ENCODE assay signal across 16 cellular contexts in the genomic region with DNA sequence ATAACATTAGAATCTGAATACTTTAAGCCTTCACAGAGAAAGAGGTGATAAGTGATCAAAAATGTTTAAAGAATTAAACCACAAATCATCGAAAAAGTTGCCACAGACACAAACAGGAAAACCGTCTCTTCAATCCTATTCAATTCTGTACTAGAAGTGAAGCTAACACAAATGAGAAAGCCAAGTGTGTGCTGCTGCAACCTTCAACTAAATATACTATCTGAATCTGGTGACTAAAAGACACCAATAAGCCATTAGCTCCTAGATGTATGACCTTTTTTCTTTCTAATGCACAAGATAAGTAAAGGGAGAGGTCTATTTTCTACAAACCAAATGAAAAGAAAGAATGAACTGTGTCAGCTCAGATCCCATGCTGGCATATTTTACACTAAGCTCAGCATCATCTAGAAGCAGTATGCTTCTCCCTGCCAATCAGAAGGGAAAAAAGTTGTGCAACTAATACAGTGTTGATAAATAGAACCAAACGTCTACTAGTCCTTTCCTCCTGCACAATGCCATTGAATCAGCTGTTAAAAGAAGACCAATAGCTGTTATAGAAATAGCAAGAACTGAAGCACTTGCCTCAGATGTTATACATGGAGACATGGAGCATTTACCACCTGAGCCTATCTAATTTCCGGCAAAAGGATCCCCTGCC.
DNase-seq lines count a peak whose midpoint lies in the region; ATAC-seq and TF ChIP-seq lines count a peak whose summit lies in the region.
"Had no signal": no experiment of that assay in that cellular context is flagged by ENCODE, and none has a peak within 500 bp of the region (broad histone marks: within the 10 kb centered on the region; RNA-seq: fewer than 3 reads in every experiment).

No MANE protein-coding gene starts in this region.

- H3K36me3 Mint-ChIP-seq in activated naive CD8-positive, alpha-beta T cell treated with anti-CD3 and anti-CD28 coated beads, Interleukin-2, amount 10 ng/mL, durations not matched to agents 7 days and 5 days, result peaks cover 14% of the 10 kb centered on the region
- H3K36me3 Mint-ChIP-seq in neural crest cell (ENCODE audit: low read depth), result peaks cover 4% of the 10 kb centered on the region

- TF ChIP-seq POLR2A in breast epithelium (IDR thresholded peaks at IDR 0.05), result no peak

- TF ChIP-seq CTCF in OCI-LY3 (IDR thresholded peaks at IDR 0.05; ENCODE audit: low read depth, low read length) (no peak), neural crest cell (conservative IDR thresholded peaks at IDR 0.05) (no peak), breast epithelium (IDR thresholded peaks at IDR 0.05) (no peak)

- H2AFZ ChIP-seq in OCI-LY3 (ENCODE audit: low read depth, low read length), result no peak overlapping the region

- H3K4me1 ChIP-seq in OCI-LY3 (ENCODE audit: low read length) (peaks cover 62% of the 10 kb centered on the region), breast epithelium (no peaks in the 10 kb centered on the region)

- no peaks in the 10 kb centered on the region for H3K9me3 Mint-ChIP-seq in activated naive CD8-positive, alpha-beta T cell treated with anti-CD3 and anti-CD28 coated beads, Interleukin-2, amount 10 ng/mL, durations not matched to agents 7 days and 5 days
- H3K9me3 Mint-ChIP-seq in neural crest cell, result no peaks in the 10 kb centered on the region
- H3K9me3 Mint-ChIP-seq: memory B cell had no signal

- ATAC-seq in activated CD4-positive, CD25-positive, alpha-beta regulatory T cell treated with anti-CD3 and anti-CD28 coated beads, Interleukin-2, amount 50 U/mL, for 24 hours, result peak; percentile 51 to 58
- no peak for ATAC-seq in activated naive CD8-positive, alpha-beta T cell treated with anti-CD3 and anti-CD28 coated beads, Interleukin-2, amount 10 ng/mL, durations not matched to agents 7 days and 5 days (ENCODE audit: low read depth)
- ATAC-seq in HG03432 (IDR thresholded peaks at IDR 0.05; ENCODE audit: unreplicated experiment) (no peak), GM21447 (IDR thresholded peaks at IDR 0.05; ENCODE audit: unreplicated experiment) (no peak)
- ATAC-seq: right cardiac atrium had no signal

- DNase-seq in activated CD4-positive, CD25-positive, alpha-beta regulatory T cell (lab: John Stamatoyannopoulos, UW), result no peak
- DNase-seq in activated naive CD8-positive, alpha-beta T cell treated with anti-CD3 and anti-CD28 coated beads, Interleukin-2, amount 10 ng/mL, durations not matched to agents 7 days and 5 days, result no peak
- DNase-seq in neural crest cell (ENCODE audit: low read depth, low spot score) (no peak), breast epithelium (ENCODE audit: low spot score in 2 of 2) (no peak)
- DNase-seq: activated CD8-positive, alpha-beta memory T cell treated with anti-CD3 and anti-CD28 coated beads, Interleukin-2, amount 50 U/mL, for 4 hours; foreskin fibroblast; NK-92 treated with Interleukin-12 subunit alpha and Interleukin-12 subunit beta, amount 100 ng/mL, for 24 hours; right cardiac atrium; SHP77; stimulated activated CD4-positive, alpha-beta T cell treated with anti-CD3 and anti-CD28 coated beads, Interleukin-2, amount 100 ng/mL, for 48 hours had no signal

- H3K4me3 ChIP-seq in OCI-LY3 (ENCODE audit: low read length), result peak overlapping the region; percentile 20
- no peak overlapping the region for H3K4me3 ChIP-seq in breast epithelium

- H3K27me3 ChIP-seq in OCI-LY3 (ENCODE audit: low read depth, low read length) (no peaks in the 10 kb centered on the region), breast epithelium (no peaks in the 10 kb centered on the region)

- H3K36me3 ChIP-seq in OCI-LY3 (replicated peaks; ENCODE audit: low read depth, low read length) (no peaks in the 10 kb centered on the region), breast epithelium (no peaks in the 10 kb centered on the region)

- intact Hi-C loops in breast epithelium (cut with DNase I; ENCODE audit: low total_unique reads), result no loop called here

- H3K4me3 Mint-ChIP-seq in activated naive CD8-positive, alpha-beta T cell treated with anti-CD3 and anti-CD28 coated beads, Interleukin-2, amount 10 ng/mL, durations not matched to agents 7 days and 5 days, result peak overlapping the region; percentile 27
- H3K4me3 Mint-ChIP-seq in neural crest cell, result no peak overlapping the region
- H3K4me3 Mint-ChIP-seq: CD14-positive monocyte had no signal

- peaks cover 36% of the 10 kb centered on the region for H3K4me1 Mint-ChIP-seq in activated naive CD8-positive, alpha-beta T cell treated with anti-CD3 and anti-CD28 coated beads, Interleukin-2, amount 10 ng/mL, durations not matched to agents 7 days and 5 days
- peaks cover 27% of the 10 kb centered on the region for H3K4me1 Mint-ChIP-seq in neural crest cell

- peak overlapping the region; percentile 20 for H3K27ac Mint-ChIP-seq in activated naive CD8-positive, alpha-beta T cell treated with anti-CD3 and anti-CD28 coated beads, Interleukin-2, amount 10 ng/mL, durations not matched to agents 7 days and 5 days
- peak overlapping the region; percentile 39 for H3K27ac Mint-ChIP-seq in neural crest cell (ENCODE audit: unreplicated experiment)
- H3K27ac Mint-ChIP-seq: memory B cell had no signal

- peak overlapping the region; percentile 6; the same call in 1 of the 2 replicates for H3K9ac ChIP-seq in OCI-LY3 (ENCODE audit: low read length)

- peak overlapping the region; percentile 44 for H3K27ac ChIP-seq in OCI-LY3 (ENCODE audit: low read length)
- no peak overlapping the region for H3K27ac ChIP-seq in breast epithelium

- peak overlapping the region; percentile 51 for H3K4me2 ChIP-seq in OCI-LY3 (ENCODE audit: low read length)

- peaks cover 17% of the 10 kb centered on the region for H3K79me2 ChIP-seq in OCI-LY3 (ENCODE audit: low read length)

- H3K27me3 Mint-ChIP-seq in activated naive CD8-positive, alpha-beta T cell treated with anti-CD3 and anti-CD28 coated beads, Interleukin-2, amount 10 ng/mL, durations not matched to agents 7 days and 5 days, result no peaks in the 10 kb centered on the region
- no peaks in the 10 kb centered on the region for H3K27me3 Mint-ChIP-seq in neural crest cell (ENCODE audit: low read depth)
- H3K27me3 Mint-ChIP-seq: memory B cell had no signal

- no peaks in the 10 kb centered on the region for H4K20me1 ChIP-seq in OCI-LY3 (ENCODE audit: insufficient read depth, low read length)

- no peaks in the 10 kb centered on the region for H3K9me3 ChIP-seq in OCI-LY3 (ENCODE audit: insufficient read depth, low read length)
- H3K9me3 ChIP-seq in breast epithelium, result no peaks in the 10 kb centered on the region

- POLR2A ChIA-PET in activated naive CD8-positive, alpha-beta T cell treated with anti-CD3 and anti-CD28 coated beads, Interleukin-2, amount 10 ng/mL, durations not matched to agents 7 days and 5 days (lab: Charles Lee), result interaction anchor here (1.0 kb wide), 1 partner anchor 99 kb away, joined by 4 read pairs; no protein-coding TSS in a partner anchor

Comparison
In these comparisons a context has a peak if more than half of its experiments do, and no peak if none do; other contexts are left out.
1. ATAC-seq: peak in activated CD4-positive, CD25-positive, alpha-beta regulatory T cell treated with anti-CD3 and anti-CD28 coated beads, Interleukin-2, amount 50 U/mL, for 24 hours (2 of 2); none in activated naive CD8-positive, alpha-beta T cell treated with anti-CD3 and anti-CD28 coated beads, Interleukin-2, amount 10 ng/mL, durations not matched to agents 7 days and 5 days (single experiment), HG03432 (single experiment) and GM21447 (single experiment).